23 cellular contexts compared by ENCODE assay signal in genomic region chr15:62498711-62499110, GRCh38.
DNase-seq lines count a peak whose midpoint lies in the region; FAIRE-seq and TF ChIP-seq lines count a peak whose summit lies in the region.
"Had no signal": no experiment of that assay in that cellular context is flagged by ENCODE, and none has a peak within 500 bp of the region (broad histone marks: within the 10 kb centered on the region; RNA-seq: fewer than 3 reads in every experiment).

No MANE protein-coding gene starts in this region.

- peaks cover 58% of the 10 kb centered on the region for H3K4me1 Mint-ChIP-seq in Caco-2 (ENCODE audit: low read depth, unreplicated experiment)
- H3K4me1 Mint-ChIP-seq in Calu3 (ENCODE audit: low read depth, unreplicated experiment) = peaks cover 6% of the 10 kb centered on the region
- H3K4me1 Mint-ChIP-seq: CD4-positive, alpha-beta memory T cell; IgD-negative memory B cell had no signal

- H3K27ac ChIP-seq in Karpas-422 (ENCODE audit: low read length) (no peak overlapping the region), small intestine (ENCODE audit: low read depth in 1 of 2, low read length in 1 of 2) (no peak overlapping the region)
- H3K27ac ChIP-seq: HL-60, SJSA1 had no signal

- peak overlapping the region; percentile 20 for H3K9ac ChIP-seq in adipocyte (ENCODE audit: low read length)
- H3K9ac ChIP-seq in Karpas-422 (ENCODE audit: low read length) = no peak overlapping the region

- H3K36me3 ChIP-seq in Caco-2 (ENCODE audit: control insufficient read depth, insufficient read depth, low read length) (no peaks in the 10 kb centered on the region; the same call in 1 of the 2 replicates), adipocyte (ENCODE audit: control insufficient read depth, insufficient read depth, low read length, severe bottlenecking) (no peaks in the 10 kb centered on the region), Karpas-422 (ENCODE audit: insufficient read depth, low read length) (no peaks in the 10 kb centered on the region), small intestine (ENCODE audit: control insufficient read depth in 2 of 2, insufficient read depth in 2 of 2, low read length in 2 of 2) (no peaks in the 10 kb centered on the region)
- H3K36me3 ChIP-seq: MG63, SJSA1 had no signal

- H3K79me2 ChIP-seq in Karpas-422 (ENCODE audit: low read length) = no peaks in the 10 kb centered on the region

- H3K27ac Mint-ChIP-seq in Caco-2 (ENCODE audit: unreplicated experiment) (peak overlapping the region; percentile 85), Calu3 (ENCODE audit: unreplicated experiment) (no peak overlapping the region)
- H3K27ac Mint-ChIP-seq: CD4-positive, alpha-beta memory T cell; IgD-negative memory B cell had no signal

- H4K20me1 ChIP-seq in Karpas-422 (ENCODE audit: insufficient read depth, low read depth, low read length) = no peaks in the 10 kb centered on the region

- POLR2A ChIA-PET in Caco-2 (lab: Charles Lee) = no interaction called here

- H3K4me3 ChIP-seq in Caco-2 (ENCODE audit: low read depth, low read length) = no peak overlapping the region
- no peak overlapping the region for H3K4me3 ChIP-seq in adipocyte (ENCODE audit: low read length)
- no peak overlapping the region for H3K4me3 ChIP-seq in retinal pigment epithelial cell (ENCODE audit: low read length)
- H3K4me3 ChIP-seq in Karpas-422 (ENCODE audit: low read length) = no peak overlapping the region
- no peak overlapping the region for H3K4me3 ChIP-seq in small intestine (ENCODE audit: low read depth in 1 of 2, low read length in 2 of 2)
- H3K4me3 ChIP-seq: MG63, SJSA1 had no signal

- H3K4me2 ChIP-seq in Karpas-422 (ENCODE audit: low read depth, low read length, poor library complexity, severe bottlenecking) = no peak overlapping the region

- no peak for DNase-seq in Caco-2
- no peak for DNase-seq in adipocyte (ENCODE audit: low read depth)
- DNase-seq in left kidney (ENCODE audit: low read depth, low spot score) = peak; percentile 33
- DNase-seq in retinal pigment epithelial cell (ENCODE audit: low read depth) = peak; percentile 58
- DNase-seq in Karpas-422 = no peak
- DNase-seq in small intestine = no peak
- no peak for DNase-seq in COR-L47 (lab: John Stamatoyannopoulos, UW)
- DNase-seq in Calu3 = no peak
- DNase-seq: CD4-positive, alpha-beta memory T cell; DND-41; GDM1; H9; Kasumi-1; MG63; NCI-H1092; NCI-H1436 treated with DMSO at 0.1 percent for 48 hours; NCI-H2029 treated with DMSO at 0.1 percent for 48 hours; NCI-H2171; NCI-H526 treated with DMSO at 0.1 percent for 48 hours had no signal

- FAIRE-seq in small intestine (lab: Jason Lieb, UNC) = no peak
- FAIRE-seq: A204.1 had no signal

- H3K9me3 ChIP-seq in Caco-2 (no peaks in the 10 kb centered on the region), adipocyte (ENCODE audit: control insufficient read depth, low read length) (no peaks in the 10 kb centered on the region), Karpas-422 (ENCODE audit: low read length) (no peaks in the 10 kb centered on the region), small intestine (ENCODE audit: control insufficient read depth, low read depth) (no peaks in the 10 kb centered on the region)
- H3K9me3 ChIP-seq: MG63, SJSA1 had no signal

- H3K4me1 ChIP-seq in Caco-2 (peaks cover 68% of the 10 kb centered on the region), adipocyte (ENCODE audit: control insufficient read depth, insufficient read depth, low read length) (peaks cover 95% of the 10 kb centered on the region), Karpas-422 (ENCODE audit: low read length) (no peaks in the 10 kb centered on the region), small intestine (ENCODE audit: control insufficient read depth in 2 of 2, insufficient read depth in 1 of 2, low read depth in 1 of 2, low read length in 1 of 2) (peaks cover 0 to 14% of the 10 kb centered on the region in 2 donors)

- H3K27me3 ChIP-seq in Caco-2 (replicated peaks; ENCODE audit: control insufficient read depth, insufficient read depth, low read length) (no peaks in the 10 kb centered on the region), adipocyte (replicated peaks; ENCODE audit: control insufficient read depth, insufficient read depth, low read length) (no peaks in the 10 kb centered on the region), Karpas-422 (ENCODE audit: low read length) (no peaks in the 10 kb centered on the region), small intestine (ENCODE audit: control insufficient read depth in 2 of 2, insufficient read depth in 2 of 2, low read length in 2 of 2) (no peaks in the 10 kb centered on the region)
- H3K27me3 ChIP-seq: MG63, SJSA1 had no signal

- 91 to 96% (median 95%) methylated on average over 1 of the region's 1 CpG for WGBS in small intestine, 3 donors

- BruUV-seq in Caco-2 (replicated peaks; lab: Mats Ljungman, UMichigan) (no TSS peak), Calu3 (replicated peaks; lab: Mats Ljungman, UMichigan) (no TSS peak)

- H3K36me3 Mint-ChIP-seq in Caco-2 (ENCODE audit: insufficient read depth, unreplicated experiment) = peaks cover 10% of the 10 kb centered on the region
- H3K36me3 Mint-ChIP-seq in Calu3 (ENCODE audit: insufficient read depth, unreplicated experiment) = no peaks in the 10 kb centered on the region
- H3K36me3 Mint-ChIP-seq: CD4-positive, alpha-beta memory T cell; IgD-negative memory B cell had no signal

- H3K27me3 Mint-ChIP-seq in Caco-2 (ENCODE audit: insufficient read depth, unreplicated experiment) (no peaks in the 10 kb centered on the region), Calu3 (ENCODE audit: unreplicated experiment) (no peaks in the 10 kb centered on the region)

- H3K4me3 Mint-ChIP-seq in Caco-2 (ENCODE audit: unreplicated experiment) (no peak overlapping the region), Calu3 (ENCODE audit: low read depth, unreplicated experiment) (no peak overlapping the region)
- H3K4me3 Mint-ChIP-seq: CD4-positive, alpha-beta memory T cell; H9; IgD-negative memory B cell had no signal

- no peaks in the 10 kb centered on the region for H3K9me2 ChIP-seq in Karpas-422 (replicated peaks; ENCODE audit: insufficient read depth, low read length)

- CTCF ChIA-PET in Caco-2 (lab: Charles Lee) (no interaction called here), Calu3 (lab: Charles Lee) (no interaction called here)

- intact Hi-C loops in Caco-2 (cut with micrococcal nuclease; ENCODE audit: unreplicated experiment) = loop anchor here (5.0 kb wide), 2 partner anchors 59 to 106 kb away; partner anchors contain the start of gene TLN2
- intact Hi-C loops in Calu3 (cut with micrococcal nuclease; ENCODE audit: unreplicated experiment) = no loop called here

- H3K9me3 Mint-ChIP-seq in Caco-2 (ENCODE audit: unreplicated experiment) = no peaks in the 10 kb centered on the region
- H3K9me3 Mint-ChIP-seq in Calu3 (ENCODE audit: low read depth, unreplicated experiment) = no peaks in the 10 kb centered on the region
- H3K9me3 Mint-ChIP-seq: CD4-positive, alpha-beta memory T cell; H9; IgD-negative memory B cell had no signal

- no peak overlapping the region for H2AFZ ChIP-seq in Karpas-422 (ENCODE audit: low read length)

- TF ChIP-seq CTCF in Caco-2 (IDR thresholded peaks at IDR 0.05; ENCODE audit: insufficient read depth in 1 of 2, low read depth in 1 of 2, low read length in 1 of 2, severe bottlenecking in 1 of 2, unreplicated experiment in 1 of 2) = no peak
- TF ChIP-seq CTCF in retinal pigment epithelial cell (conservative IDR thresholded peaks at IDR 0.05; ENCODE audit: low read depth, low read length) = no peak
- TF ChIP-seq CTCF in Calu3 (IDR thresholded peaks at IDR 0.05; ENCODE audit: unreplicated experiment) = no peak

Comparison
In these comparisons a context has a peak if more than half of its experiments do, and no peak if none do; other contexts are left out.
1. DNase-seq: peak in left kidney (single experiment) and retinal pigment epithelial cell (single experiment); none in Caco-2 (0 of 2), adipocyte (single experiment), Karpas-422 (single experiment), small intestine (single experiment), COR-L47 (single experiment) and Calu3 (single experiment).